ENCODE assay signal across 28 cellular contexts in genomic region chr3:40470706-40471105, GRCh38.
"Had no signal": no experiment of that assay in that cellular context is flagged by ENCODE, and none has a peak within 500 bp of the region (broad histone marks: within the 10 kb centered on the region; RNA-seq: fewer than 3 reads in every experiment).

No MANE protein-coding gene starts in this region.

- H3K9ac ChIP-seq: neural progenitor cell, parathyroid adenoma had no signal

- H3K4me2 ChIP-seq: neural progenitor cell had no signal

- H3K4me1 ChIP-seq: neural progenitor cell, parathyroid adenoma, psoas muscle, sigmoid colon, thyroid gland, tibial nerve, upper lobe of left lung, vagina had no signal

- H3K9me3 Mint-ChIP-seq: nephron; neural progenitor cell; stimulated activated effector memory CD8-positive, alpha-beta T cell treated with anti-CD3 and anti-CD28 coated beads, Interleukin-12 subunit alpha, Interleukin-12 subunit beta, amount 100 ng/mL, for 72 hours; stimulated activated naive B cell treated with anti-CD40 and anti-IgM and Interleukin-4, amounts not matched to agents 10 μg/mL and 1 μg/mL and 100 μg/mL, for 72 hours; stimulated activated naive CD8-positive, alpha-beta T cell treated with anti-CD3 and anti-CD28 coated beads, Interleukin-15, Interleukin-2, amounts not matched to agents 100 ng/mL and 50 ng/mL, for 24 hours had no signal

- H3K27ac Mint-ChIP-seq: nephron; neural progenitor cell; progenitor cell of endocrine pancreas; stimulated activated effector memory CD8-positive, alpha-beta T cell treated with anti-CD3 and anti-CD28 coated beads, Interleukin-12 subunit alpha, Interleukin-12 subunit beta, amount 100 ng/mL, for 72 hours; stimulated activated naive B cell treated with anti-CD40 and anti-IgM and Interleukin-4, amounts not matched to agents 10 μg/mL and 1 μg/mL and 100 μg/mL, for 72 hours; stimulated activated naive CD8-positive, alpha-beta T cell treated with anti-CD3 and anti-CD28 coated beads, Interleukin-15, Interleukin-2, amounts not matched to agents 100 ng/mL and 50 ng/mL, for 24 hours had no signal

- DNase-seq: occipital lobe; ovary; posterior cingulate gyrus; psoas muscle; right cardiac atrium; right lobe of liver; sigmoid colon; small intestine; stimulated activated CD4-positive, alpha-beta T cell treated with anti-CD3 and anti-CD28 coated beads, Interleukin-15, amount 100 ng/mL, for 24 hours; stimulated activated CD4-positive, alpha-beta T cell treated with anti-CD3 and anti-CD28 coated beads, Interleukin-2, amount 100 ng/mL, for 24 hours; stimulated activated CD4-positive, alpha-beta T cell treated with anti-CD3 and anti-CD28 coated beads, Interleukin-2, amount 100 ng/mL, for 48 hours; stimulated activated CD4-positive, alpha-beta T cell treated with anti-CD3 and anti-CD28 coated beads, Interleukin-4, amount 100 ng/mL, for 24 hours; stimulated activated naive B cell treated with anti-CD40 and anti-IgM and Interleukin-4, amounts not matched to agents 10 μg/mL and 1 μg/mL and 100 μg/mL, for 72 hours; stimulated activated naive CD4-positive, alpha-beta T cell treated with Interleukin-2 at 50 U/mL for 16 hours; stomach; thyroid gland; trophoblast cell; upper lobe of left lung had no signal

- H3K79me2 ChIP-seq: parathyroid adenoma had no signal

- H3K27ac ChIP-seq: neural progenitor cell, ovary, parathyroid adenoma, psoas muscle, right lobe of liver, sigmoid colon, stomach, thoracic aorta, thyroid gland, tibial nerve, upper lobe of left lung, vagina had no signal

- H3K36me3 ChIP-seq: neural progenitor cell, ovary, right lobe of liver, thoracic aorta, thyroid gland, vagina had no signal

- H2AFZ ChIP-seq: neural progenitor cell, parathyroid adenoma had no signal

- H3K9me3 ChIP-seq: ovary, psoas muscle, right lobe of liver, sigmoid colon, stomach, thoracic aorta, thyroid gland, tibial nerve, upper lobe of left lung, vagina had no signal

- ATAC-seq: psoas muscle; right cardiac atrium; right lobe of liver; stimulated activated effector memory CD8-positive, alpha-beta T cell treated with anti-CD3 and anti-CD28 coated beads, Interleukin-12 subunit alpha, Interleukin-12 subunit beta, amount 100 ng/mL, for 72 hours; stimulated activated naive B cell treated with anti-CD40 and anti-IgM and Interleukin-4, amounts not matched to agents 10 μg/mL and 1 μg/mL and 100 μg/mL, for 72 hours had no signal

- H3K4me3 ChIP-seq: neural progenitor cell, ovary, psoas muscle, right lobe of liver, sigmoid colon, stomach, thoracic aorta, thyroid gland, tibial nerve, upper lobe of left lung, vagina had no signal

- FAIRE-seq: small intestine, urothelium cell line had no signal

- H3K27me3 ChIP-seq: neural progenitor cell, ovary, right lobe of liver, sigmoid colon, stomach, thyroid gland, tibial nerve, upper lobe of left lung, vagina had no signal
